Comparison of ENCODE assay signal across 1 cellular context in genomic region chr7:64999165-65000004, GRCh38.
TF ChIP-seq lines count a peak whose summit lies in the region.

No MANE protein-coding gene starts in this region.

TF ChIP-seq in HepG2, 621 proteins besides CTCF, POLR2A, EP300 and RAD21 (continued from another document and continues in another):
- TF ChIP-seq USF2 (IDR thresholded peaks at IDR 0.05; ENCODE audit: low read depth, low read length) (no peak), USF2 (CRISPR knock-in tag; IDR thresholded peaks at IDR 0.05; ENCODE audit: borderline replicate concordance) (no peak), PPARG (CRISPR knock-in tag; conservative IDR thresholded peaks at IDR 0.05) (peak; percentile 75), CCDC6 (CRISPR knock-in tag; IDR thresholded peaks at IDR 0.05) (no peak), MXI1 (IDR thresholded peaks at IDR 0.05; ENCODE audit: borderline replicate concordance, low read depth, low read length) (no peak), SNAPC2 (CRISPR knock-in tag; IDR thresholded peaks at IDR 0.05) (no peak), RELA (CRISPR knock-in tag; IDR thresholded peaks at IDR 0.05) (no peak), ZNF367 (CRISPR knock-in tag; IDR thresholded peaks at IDR 0.05; ENCODE audit: borderline replicate concordance) (no peak), ZNF468 (CRISPR knock-in tag; IDR thresholded peaks at IDR 0.05) (no peak), NR2F2 (IDR thresholded peaks at IDR 0.05; ENCODE audit: borderline replicate concordance, low read depth) (peak; percentile 89), PLSCR1 (CRISPR knock-in tag; IDR thresholded peaks at IDR 0.05; ENCODE audit: borderline replicate concordance) (no peak), LBX2 (CRISPR knock-in tag; IDR thresholded peaks at IDR 0.05; ENCODE audit: borderline replicate concordance) (no peak), ZNF282 (IDR thresholded peaks at IDR 0.05; ENCODE audit: partially characterized antibody) (no peak), ZBTB44 (CRISPR knock-in tag; IDR thresholded peaks at IDR 0.05) (no peak), KLF11 (CRISPR knock-in tag; IDR thresholded peaks at IDR 0.05) (0 out of 2 replicates have a peak, but pooled peaks have one; percentile 22), PHF21A (CRISPR knock-in tag; IDR thresholded peaks at IDR 0.05) (peak; percentile 84), ZNF549 (CRISPR knock-in tag; IDR thresholded peaks at IDR 0.05) (no peak), ARNTL (CRISPR knock-in tag; IDR thresholded peaks at IDR 0.05) (peak; percentile 72; the same call in 1 of the 2 replicates), NRL (CRISPR knock-in tag; IDR thresholded peaks at IDR 0.05; ENCODE audit: borderline replicate concordance) (no peak), MATR3 (CRISPR knock-in tag; IDR thresholded peaks at IDR 0.05) (no peak), ZBTB34 (CRISPR knock-in tag; IDR thresholded peaks at IDR 0.05) (no peak), ZNF274 (CRISPR knock-in tag; IDR thresholded peaks at IDR 0.05) (peak; percentile 64; the same call in 1 of the 2 replicates), TAF15 (IDR thresholded peaks at IDR 0.05; ENCODE audit: low read depth, low read length, poor library complexity, severe bottlenecking) (no peak), DR1 (CRISPR knock-in tag; IDR thresholded peaks at IDR 0.05) (no peak), SP4 (CRISPR knock-in tag; IDR thresholded peaks at IDR 0.05) (peak; percentile 49; the same call in 1 of the 2 replicates), RBM22 (optimal IDR thresholded peaks at IDR 0.05; ENCODE audit: low read length) (no peak), ZNF563 (CRISPR knock-in tag; IDR thresholded peaks at IDR 0.05) (no peak), CENPBD1 (CRISPR knock-in tag; IDR thresholded peaks at IDR 0.05; ENCODE audit: borderline replicate concordance, low read depth) (no peak), U2AF2 (IDR thresholded peaks at IDR 0.05; ENCODE audit: low read depth, low read length) (no peak), THAP9 (CRISPR knock-in tag; IDR thresholded peaks at IDR 0.05; ENCODE audit: borderline replicate concordance) (peak; percentile 57; the same call in 1 of the 2 replicates), ZBTB39 (CRISPR knock-in tag; IDR thresholded peaks at IDR 0.05) (no peak), THRA (CRISPR knock-in tag; IDR thresholded peaks at IDR 0.05; ENCODE audit: borderline replicate concordance) (peak; percentile 95), ZNF841 (CRISPR knock-in tag; IDR thresholded peaks at IDR 0.05; ENCODE audit: borderline replicate concordance) (no peak), TMF1 (CRISPR knock-in tag; IDR thresholded peaks at IDR 0.05; ENCODE audit: low read depth) (no peak), HNRNPH1 (optimal IDR thresholded peaks at IDR 0.05; ENCODE audit: low read depth, low read length) (no peak), ZSCAN31 (CRISPR knock-in tag; IDR thresholded peaks at IDR 0.05; ENCODE audit: low read depth) (no peak), ETS1 (CRISPR knock-in tag; IDR thresholded peaks at IDR 0.05) (no peak), ZNF280B (CRISPR knock-in tag; IDR thresholded peaks at IDR 0.05; ENCODE audit: borderline replicate concordance) (no peak), ZNF17 (CRISPR knock-in tag; IDR thresholded peaks at IDR 0.05) (no peak), HMGA1 (CRISPR knock-in tag; conservative IDR thresholded peaks at IDR 0.05) (no peak), POLR2G (IDR thresholded peaks at IDR 0.05; ENCODE audit: low read depth, low read length) (peak; percentile 45; the same call in 1 of the 2 replicates), PRDM15 (CRISPR knock-in tag; IDR thresholded peaks at IDR 0.05) (no peak), ZSCAN12 (CRISPR knock-in tag; IDR thresholded peaks at IDR 0.05) (no peak), HCFC1 (IDR thresholded peaks at IDR 0.05; ENCODE audit: low read depth, low read length) (no peak)
